ENCODE assay signal across 27 cellular contexts in the genomic region with DNA sequence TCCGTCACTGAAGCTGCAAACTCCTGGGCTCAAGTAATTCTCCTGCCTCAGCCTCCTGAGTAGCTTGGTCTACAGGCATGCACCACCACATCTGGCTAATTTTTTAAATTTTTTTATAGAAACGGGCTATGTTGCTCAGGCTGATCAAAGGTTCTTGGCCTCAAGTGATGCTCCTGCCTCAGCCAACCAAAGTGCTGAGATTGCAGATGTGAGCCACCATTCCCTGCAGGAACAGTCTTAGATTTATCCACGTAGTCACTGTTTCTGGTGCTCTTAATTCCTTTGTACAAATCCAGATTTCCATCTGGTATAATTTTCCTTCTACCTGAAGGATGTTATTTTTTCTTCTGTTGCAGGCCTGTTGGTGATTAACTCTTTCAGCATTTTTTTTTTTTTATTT.
"Had no signal": no experiment of that assay in that cellular context is flagged by ENCODE, and none has a peak within 500 bp of the region (broad histone marks: within the 10 kb centered on the region; RNA-seq: fewer than 3 reads in every experiment).

No MANE protein-coding gene starts in this region.

- H3K36me3 ChIP-seq: uterus had no signal

- H3K4me1 Mint-ChIP-seq: stimulated activated effector memory CD8-positive, alpha-beta T cell treated with anti-CD3 and anti-CD28 coated beads, Interleukin-12 subunit alpha, Interleukin-12 subunit beta, amount 100 ng/mL, for 72 hours; stimulated activated memory B cell treated with anti-CD40 and anti-IgM and Interleukin-4, amounts not matched to agents 10 μg/mL and 1 μg/mL and 100 μg/mL, for 72 hours; stimulated activated naive B cell treated with anti-CD40 and anti-IgM and Interleukin-4, amounts not matched to agents 10 μg/mL and 1 μg/mL and 100 μg/mL, for 72 hours; stimulated activated naive CD8-positive, alpha-beta T cell treated with anti-CD3 and anti-CD28 coated beads, Interleukin-15, amount 100 ng/mL, for 72 hours had no signal

- H3K27ac Mint-ChIP-seq: stimulated activated effector memory CD8-positive, alpha-beta T cell treated with anti-CD3 and anti-CD28 coated beads, Interleukin-12 subunit alpha, Interleukin-12 subunit beta, amount 100 ng/mL, for 72 hours; stimulated activated memory B cell treated with anti-CD40 and anti-IgM and Interleukin-4, amounts not matched to agents 10 μg/mL and 1 μg/mL and 100 μg/mL, for 72 hours; stimulated activated naive B cell treated with anti-CD40 and anti-IgM and Interleukin-4, amounts not matched to agents 10 μg/mL and 1 μg/mL and 100 μg/mL, for 72 hours; stimulated activated naive CD8-positive, alpha-beta T cell treated with anti-CD3 and anti-CD28 coated beads, Interleukin-15, amount 100 ng/mL, for 72 hours; stimulated activated naive CD8-positive, alpha-beta T cell treated with anti-CD3 and anti-CD28 coated beads, Interleukin-15, Interleukin-2, amounts not matched to agents 100 ng/mL and 50 ng/mL, for 24 hours; type B pancreatic cell had no signal

- H3K4me3 ChIP-seq: stomach, suprapubic skin, testis, thoracic aorta, thyroid gland, tibial artery, tibial nerve, transverse colon, upper lobe of left lung, uterus, vagina had no signal

- H3K27me3 ChIP-seq: stomach, suprapubic skin, testis, thyroid gland, tibial artery, tibial nerve, transverse colon, upper lobe of left lung, uterus, vagina had no signal

- H3K4me3 Mint-ChIP-seq: stimulated activated effector memory CD8-positive, alpha-beta T cell treated with anti-CD3 and anti-CD28 coated beads, Interleukin-12 subunit alpha, Interleukin-12 subunit beta, amount 100 ng/mL, for 72 hours; stimulated activated memory B cell treated with anti-CD40 and anti-IgM and Interleukin-4, amounts not matched to agents 10 μg/mL and 1 μg/mL and 100 μg/mL, for 72 hours; stimulated activated naive B cell treated with anti-CD40 and anti-IgM and Interleukin-4, amounts not matched to agents 10 μg/mL and 1 μg/mL and 100 μg/mL, for 72 hours; stimulated activated naive CD8-positive, alpha-beta T cell treated with anti-CD3 and anti-CD28 coated beads, Interleukin-15, amount 100 ng/mL, for 72 hours; stimulated activated naive CD8-positive, alpha-beta T cell treated with anti-CD3 and anti-CD28 coated beads, Interleukin-15, Interleukin-2, amounts not matched to agents 100 ng/mL and 50 ng/mL, for 24 hours; type B pancreatic cell had no signal

- FAIRE-seq: urothelium cell line had no signal

- ATAC-seq: stimulated activated effector memory CD8-positive, alpha-beta T cell treated with anti-CD3 and anti-CD28 coated beads, Interleukin-12 subunit alpha, Interleukin-12 subunit beta, amount 100 ng/mL, for 72 hours; stimulated activated memory B cell treated with anti-CD40 and anti-IgM and Interleukin-4, amounts not matched to agents 10 μg/mL and 1 μg/mL and 100 μg/mL, for 72 hours; stimulated activated naive B cell treated with anti-CD40 and anti-IgM and Interleukin-4, amounts not matched to agents 10 μg/mL and 1 μg/mL and 100 μg/mL, for 72 hours; stimulated activated naive CD8-positive, alpha-beta T cell treated with anti-CD3 and anti-CD28 coated beads, Interleukin-15, amount 100 ng/mL, for 72 hours; stimulated activated naive CD8-positive, alpha-beta T cell treated with anti-CD3 and anti-CD28 coated beads, Interleukin-15, Interleukin-2, amounts not matched to agents 100 U/mL and 50 U/mL, for 24 hours had no signal

- H3K9me3 ChIP-seq: testis, thyroid gland had no signal

- DNase-seq: stimulated activated CD4-positive, alpha-beta T cell treated with anti-CD3 and anti-CD28 coated beads, Interleukin-2, amount 100 ng/mL, for 48 hours; stimulated activated CD4-positive, alpha-beta T cell treated with anti-CD3 and anti-CD28 coated beads, Interleukin-4, amount 100 ng/mL, for 1 hour; stimulated activated CD4-positive, alpha-beta T cell treated with anti-CD3 and anti-CD28 coated beads, Interleukin-4, amount 100 ng/mL, for 24 hours; stimulated activated CD4-positive, alpha-beta T cell treated with anti-CD3 and anti-CD28 coated beads, Interleukin-4, amount 100 ng/mL, for 4 hours; stimulated activated CD8-positive, alpha-beta memory T cell treated with anti-CD3 and anti-CD28 coated beads, Interleukin-4, amount 100 ng/mL, for 48 hours; stimulated activated naive B cell treated with anti-CD40 and anti-IgM and Interleukin-4, amounts not matched to agents 10 μg/mL and 1 μg/mL and 100 μg/mL, for 72 hours; stimulated activated naive CD4-positive, alpha-beta T cell; stimulated activated naive CD4-positive, alpha-beta T cell treated with Interleukin-2 at 50 U/mL for 16 hours; stimulated activated naive CD8-positive, alpha-beta T cell treated with anti-CD3 and anti-CD28 coated beads, Interleukin-15, amount 100 ng/mL, for 72 hours; stimulated activated naive CD8-positive, alpha-beta T cell treated with anti-CD3 and anti-CD28 coated beads, Interleukin-15, Interleukin-2, amounts not matched to agents 100 U/mL and 50 U/mL, for 24 hours; stomach; substantia nigra; testis; thyroid gland; tibial artery; transverse colon; upper lobe of left lung; uterus had no signal

- H3K4me1 ChIP-seq: stomach, suprapubic skin, testis, thyroid gland, tibial artery, tibial nerve, transverse colon, upper lobe of left lung, uterus, vagina had no signal

- H3K27me3 Mint-ChIP-seq: stimulated activated memory B cell treated with anti-CD40 and anti-IgM and Interleukin-4, amounts not matched to agents 10 μg/mL and 1 μg/mL and 100 μg/mL, for 72 hours; stimulated activated naive B cell treated with anti-CD40 and anti-IgM and Interleukin-4, amounts not matched to agents 10 μg/mL and 1 μg/mL and 100 μg/mL, for 72 hours; stimulated activated naive CD8-positive, alpha-beta T cell treated with anti-CD3 and anti-CD28 coated beads, Interleukin-15, amount 100 ng/mL, for 72 hours; stimulated activated naive CD8-positive, alpha-beta T cell treated with anti-CD3 and anti-CD28 coated beads, Interleukin-15, Interleukin-2, amounts not matched to agents 100 ng/mL and 50 ng/mL, for 24 hours; type B pancreatic cell had no signal

- H3K27ac ChIP-seq: stomach, suprapubic skin, testis, thoracic aorta, thyroid gland, tibial artery, tibial nerve, transverse colon, upper lobe of left lung, uterus, vagina had no signal
